8 cellular contexts compared by ENCODE assay signal in the genomic region with DNA sequence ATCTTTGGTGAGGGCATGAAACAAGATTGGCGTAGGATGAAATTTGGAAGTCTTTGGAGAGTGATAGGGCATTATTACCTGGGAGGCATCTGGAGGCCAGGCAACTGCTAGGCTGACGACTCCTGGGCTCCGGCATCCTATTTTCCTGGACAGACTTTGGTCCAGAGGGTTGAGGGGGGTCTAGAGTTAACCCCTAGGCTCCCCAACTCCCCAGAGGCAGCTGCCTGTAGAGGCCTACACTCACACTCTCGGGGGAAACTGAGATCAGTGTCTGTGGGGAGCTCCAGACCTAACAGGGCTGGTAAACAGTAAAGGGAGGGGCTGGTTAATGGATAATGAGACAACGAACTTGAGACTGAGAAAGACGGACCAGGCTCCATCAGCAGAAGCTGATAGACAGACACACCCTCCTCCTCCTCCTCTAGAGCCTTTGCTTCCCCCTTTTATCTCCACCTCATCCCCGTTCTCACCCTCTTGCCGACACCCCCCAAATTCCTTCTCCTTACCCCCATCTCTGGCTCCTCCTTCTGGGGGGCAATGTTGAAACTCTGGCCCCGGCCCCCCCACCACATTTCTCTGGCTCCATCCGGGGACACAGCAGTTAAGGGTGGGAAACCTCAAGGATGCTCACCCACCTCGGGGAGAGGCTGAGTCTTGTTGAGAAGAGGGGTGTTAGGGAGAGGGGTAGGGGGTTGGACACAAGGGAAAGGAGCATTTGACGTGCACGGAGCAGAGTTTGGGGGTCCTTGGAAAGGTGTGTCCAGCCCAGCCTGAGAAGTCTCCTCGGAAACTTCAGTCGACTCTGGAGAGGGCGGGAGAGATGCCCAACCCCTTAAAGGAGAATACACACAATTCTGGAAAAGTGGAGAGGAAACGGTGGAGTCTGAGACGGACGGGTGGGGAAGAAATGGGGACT. TPM values are rescaled to one million over a fixed set of nuclear protein-coding genes. Genes with fewer than 3 reads are reported as not detected.
A peak's percentile ranks its signal among the peaks of the same experiment; 100 is the strongest.
DNase-seq lines count a peak whose midpoint lies in the region; ATAC-seq and TF ChIP-seq lines count a peak whose summit lies in the region.

A gene with protein sequence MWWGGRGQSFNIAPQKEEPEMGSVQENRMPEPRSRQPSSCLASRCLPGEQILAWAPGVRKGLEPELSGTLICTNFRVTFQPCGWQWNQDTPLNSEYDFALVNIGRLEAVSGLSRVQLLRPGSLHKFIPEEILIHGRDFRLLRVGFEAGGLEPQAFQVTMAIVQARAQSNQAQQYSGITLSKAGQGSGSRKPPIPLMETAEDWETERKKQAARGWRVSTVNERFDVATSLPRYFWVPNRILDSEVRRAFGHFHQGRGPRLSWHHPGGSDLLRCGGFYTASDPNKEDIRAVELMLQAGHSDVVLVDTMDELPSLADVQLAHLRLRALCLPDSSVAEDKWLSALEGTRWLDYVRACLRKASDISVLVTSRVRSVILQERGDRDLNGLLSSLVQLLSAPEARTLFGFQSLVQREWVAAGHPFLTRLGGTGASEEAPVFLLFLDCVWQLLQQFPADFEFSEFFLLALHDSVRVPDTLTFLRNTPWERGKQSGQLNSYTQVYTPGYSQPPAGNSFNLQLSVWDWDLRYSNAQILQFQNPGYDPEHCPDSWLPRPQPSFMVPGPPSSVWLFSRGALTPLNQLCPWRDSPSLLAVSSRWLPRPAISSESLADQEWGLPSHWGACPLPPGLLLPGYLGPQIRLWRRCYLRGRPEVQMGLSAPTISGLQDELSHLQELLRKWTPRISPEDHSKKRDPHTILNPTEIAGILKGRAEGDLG (minus strand): TSS at position 804 of the 916 bp plus-strand sequence. CDS start 232 bp downstream, at position 572.

- no peaks in the 10 kb centered on the region for H3K27me3 Mint-ChIP-seq in activated T-cell treated with anti-CD3 and anti-CD28 coated beads, Interleukin-2, amount 50 U/mL, for 24 hours
- no peaks in the 10 kb centered on the region for H3K27me3 Mint-ChIP-seq in activated T-helper 2 cell treated with anti-CD3 and anti-CD28 coated beads, Interferon-gamma antibody, Interleukin-2, Interleukin-4, amounts not matched to agents 10 μg/mL and 5 μg/mL and 100 μg/mL, durations not matched to agents 14 hours and 24 hours and 36 hours (ENCODE audit: low read depth)

- H3K36me3 ChIP-seq in left ventricle myocardium inferior: no peaks in the 10 kb centered on the region

- no peak for DNase-seq in activated T-cell treated with anti-CD3 and anti-CD28 coated beads, Interleukin-2, amount 50 U/mL, for 24 hours
- DNase-seq in activated T-cell treated with anti-CD3 and anti-CD28 coated beads for 4 hours (no peak), left ventricle myocardium inferior (no peak), sciatic nerve (ENCODE audit: low spot score) (no peak)
- DNase-seq in activated T-helper 2 cell treated with anti-CD3 and anti-CD28 coated beads, Interferon-gamma antibody, Interleukin-2, Interleukin-4, amounts not matched to agents 10 μg/mL and 5 μg/mL and 100 μg/mL, durations not matched to agents 14 hours and 24 hours and 36 hours (ENCODE audit: low spot score): no peak

- peaks cover 41% of the 10 kb centered on the region for H3K4me1 Mint-ChIP-seq in activated T-cell treated with anti-CD3 and anti-CD28 coated beads, Interleukin-2, amount 50 U/mL, for 24 hours (ENCODE audit: low read depth)
- H3K4me1 Mint-ChIP-seq in activated T-helper 2 cell treated with anti-CD3 and anti-CD28 coated beads, Interferon-gamma antibody, Interleukin-2, Interleukin-4, amounts not matched to agents 10 μg/mL and 5 μg/mL and 100 μg/mL, durations not matched to agents 14 hours and 24 hours and 36 hours (ENCODE audit: low read depth): peaks cover 28% of the 10 kb centered on the region

- ATAC-seq in sciatic nerve (peak; percentile 73), GM18519 (IDR thresholded peaks at IDR 0.05; ENCODE audit: low FRiP score, unreplicated experiment) (no peak), GM18870 (IDR thresholded peaks at IDR 0.05; ENCODE audit: unreplicated experiment) (no peak), GM19395 (IDR thresholded peaks at IDR 0.05; ENCODE audit: unreplicated experiment) (no peak)

- H3K27ac ChIP-seq in left ventricle myocardium inferior (replicated peaks): peak within 1 kb of the TSS; percentile 86

- no peaks in the 10 kb centered on the region for H3K9me3 ChIP-seq in left ventricle myocardium inferior (replicated peaks)

- TF ChIP-seq CTCF in left ventricle myocardium inferior (IDR thresholded peaks at IDR 0.05; ENCODE audit: borderline replicate concordance): no peak

- H3K27me3 ChIP-seq in left ventricle myocardium inferior (ENCODE audit: low read depth): no peaks in the 10 kb centered on the region

- H3K36me3 Mint-ChIP-seq in activated T-cell treated with anti-CD3 and anti-CD28 coated beads, Interleukin-2, amount 50 U/mL, for 24 hours (ENCODE audit: low read depth): no peaks in the 10 kb centered on the region
- no peaks in the 10 kb centered on the region for H3K36me3 Mint-ChIP-seq in activated T-helper 2 cell treated with anti-CD3 and anti-CD28 coated beads, Interferon-gamma antibody, Interleukin-2, Interleukin-4, amounts not matched to agents 10 μg/mL and 5 μg/mL and 100 μg/mL, durations not matched to agents 14 hours and 24 hours and 36 hours (ENCODE audit: low read depth)

- peaks cover 50% of the 10 kb centered on the region for H3K4me1 ChIP-seq in left ventricle myocardium inferior

- peak within 1 kb of the TSS; percentile 30 for H3K4me3 Mint-ChIP-seq in activated T-cell treated with anti-CD3 and anti-CD28 coated beads, Interleukin-2, amount 50 U/mL, for 24 hours
- peak within 1 kb of the TSS; percentile 11 for H3K4me3 Mint-ChIP-seq in activated T-helper 2 cell treated with anti-CD3 and anti-CD28 coated beads, Interferon-gamma antibody, Interleukin-2, Interleukin-4, amounts not matched to agents 10 μg/mL and 5 μg/mL and 100 μg/mL, durations not matched to agents 14 hours and 24 hours and 36 hours (ENCODE audit: low read depth)

- H3K9me3 Mint-ChIP-seq in activated T-cell treated with anti-CD3 and anti-CD28 coated beads, Interleukin-2, amount 50 U/mL, for 24 hours: no peaks in the 10 kb centered on the region
- no peaks in the 10 kb centered on the region for H3K9me3 Mint-ChIP-seq in activated T-helper 2 cell treated with anti-CD3 and anti-CD28 coated beads, Interferon-gamma antibody, Interleukin-2, Interleukin-4, amounts not matched to agents 10 μg/mL and 5 μg/mL and 100 μg/mL, durations not matched to agents 14 hours and 24 hours and 36 hours

- H3K27ac Mint-ChIP-seq in activated T-cell treated with anti-CD3 and anti-CD28 coated beads, Interleukin-2, amount 50 U/mL, for 24 hours: peak within 1 kb of the TSS; percentile 67
- peak within 1 kb of the TSS; percentile 46 for H3K27ac Mint-ChIP-seq in activated T-helper 2 cell treated with anti-CD3 and anti-CD28 coated beads, Interferon-gamma antibody, Interleukin-2, Interleukin-4, amounts not matched to agents 10 μg/mL and 5 μg/mL and 100 μg/mL, durations not matched to agents 14 hours and 24 hours and 36 hours

- intact Hi-C loops in activated T-helper 2 cell treated with anti-CD3 and anti-CD28 coated beads, Interferon-gamma antibody, Interleukin-2, Interleukin-4, amounts not matched to agents 10 μg/mL and 5 μg/mL and 100 μg/mL, durations not matched to agents 14 hours and 24 hours and 36 hours (cut with micrococcal nuclease): loop anchor here (5.0 kb wide), 1 partner anchor 71 kb away; no protein-coding TSS in a partner anchor
- intact Hi-C loops in left ventricle myocardium inferior (cut with micrococcal nuclease) (no loop called here), sciatic nerve (cut with DNase I) (no loop called here)

- H3K4me3 ChIP-seq in left ventricle myocardium inferior: peak within 1 kb of the TSS; percentile 69

RNA-seq across cellular contexts. Expression of the gene that starts here (rescaled TPM):
- 5.2 and 5.5 TPM in 2 replicates for total RNA-seq in activated T-helper 2 cell treated with anti-CD3 and anti-CD28 coated beads, Interferon-gamma antibody, Interleukin-2, Interleukin-4, amounts not matched to agents 10 μg/mL and 5 μg/mL and 100 μg/mL, durations not matched to agents 14 hours and 24 hours and 36 hours
- total RNA-seq in left ventricle myocardium inferior (4.9 TPM), sciatic nerve (16.4 TPM)
